ENCODE assay signal across 20 cellular contexts in genomic region chr4:74413265-74413664, GRCh38. TPM values are rescaled to one million over a fixed set of nuclear protein-coding genes. Genes with fewer than 3 reads are reported as not detected.
DNase-seq lines count a peak whose midpoint lies in the region; ATAC-seq, FAIRE-seq and TF ChIP-seq lines count a peak whose summit lies in the region.
"Had no signal": no experiment of that assay in that cellular context is flagged by ENCODE, and none has a peak within 500 bp of the region (broad histone marks: within the 10 kb centered on the region; RNA-seq: fewer than 3 reads in every experiment).

No MANE protein-coding gene starts in this region.

- FAIRE-seq in urothelium cell line (lab: Jason Lieb, UNC) (peak; percentile 85), HTR-8/SVneo (lab: Jason Lieb, UNC) (no peak)
- FAIRE-seq: A549, GM12878 had no signal

- TF ChIP-seq CTCF in HEK293 (tag by site-specific recombination; IDR thresholded peaks at IDR 0.05) (no peak), RWPE1 (conservative IDR thresholded peaks at IDR 0.05; ENCODE audit: low read depth) (no peak), foreskin keratinocyte (conservative IDR thresholded peaks at IDR 0.05) (no peak), Calu3 (IDR thresholded peaks at IDR 0.05; ENCODE audit: unreplicated experiment) (no peak)

- no peak for ATAC-seq in foreskin keratinocyte
- ATAC-seq: A549, GM12878 had no signal

- H3K4me3 ChIP-seq in HEK293 (ENCODE audit: low read depth, low read length): no peak overlapping the region
- H3K4me3 ChIP-seq: A549, GM12878 had no signal

- H3K27me3 ChIP-seq in foreskin keratinocyte: no peaks in the 10 kb centered on the region

- no TSS peak for BruUV-seq in Calu3 (replicated peaks; lab: Mats Ljungman, UMichigan)

- no peak overlapping the region for H3K4me3 Mint-ChIP-seq in Calu3 (ENCODE audit: low read depth, unreplicated experiment)
- H3K4me3 Mint-ChIP-seq: CD4-positive, alpha-beta T cell had no signal

- H3K9me3 Mint-ChIP-seq in Calu3 (ENCODE audit: low read depth, unreplicated experiment): no peaks in the 10 kb centered on the region
- H3K9me3 Mint-ChIP-seq: CD4-positive, alpha-beta T cell had no signal

- CTCF ChIA-PET in HEK293 (lab: Yijun Ruan, JAX): no interaction called here
- CTCF ChIA-PET in RWPE1 (lab: Yijun Ruan, JAX): interaction anchor here (0.6 kb wide), 1 partner anchor 27 kb away, joined by 3 read pairs; no protein-coding TSS in a partner anchor
- CTCF ChIA-PET in Calu3 (lab: Charles Lee): interaction anchor here (0.7 kb wide), 1 partner anchor 8 kb away, joined by 3 read pairs; no protein-coding TSS in a partner anchor

- DNase-seq in RWPE1 (ENCODE audit: low spot score) (no peak), foreskin keratinocyte (peak in 1 of 2 donors; percentile 65), urothelium cell line (ENCODE audit: low spot score) (no peak), GF-D8 (lab: John Stamatoyannopoulos, UW) (no peak), HTR-8/SVneo (ENCODE audit: insufficient read length, low spot score) (no peak), Calu3 (no peak)
- DNase-seq: AML-193; Caco-2; CD4-positive, alpha-beta T cell; DMS153; DMS79; GOT3; H7; KG1 had no signal

- POLR2A ChIA-PET in HEK293 (lab: Yijun Ruan, JAX) (no interaction called here), RWPE1 (lab: Yijun Ruan, JAX; ENCODE audit: low non-redundant PET) (no interaction called here)

- H3K36me3 ChIP-seq in HEK293 (ENCODE audit: control insufficient read depth in 2 of 2, insufficient read depth in 1 of 2, low read length in 2 of 2): no peaks in the 10 kb centered on the region

- intact Hi-C loops in Calu3 (cut with micrococcal nuclease; ENCODE audit: unreplicated experiment): no loop called here

- H3K36me3 Mint-ChIP-seq in Calu3 (ENCODE audit: insufficient read depth, unreplicated experiment): no peaks in the 10 kb centered on the region

- H3K4me1 ChIP-seq in HEK293 (ENCODE audit: control insufficient read depth, insufficient read depth, low read length): no peaks in the 10 kb centered on the region
- peaks cover 73% of the 10 kb centered on the region for H3K4me1 ChIP-seq in foreskin keratinocyte
- H3K4me1 ChIP-seq: Caco-2 had no signal

- no peak overlapping the region for H3K27ac ChIP-seq in HEK293 (ENCODE audit: extremely low read depth, low read depth, low read length)
- H3K27ac ChIP-seq in RWPE1: peak overlapping the region; percentile 79
- peak overlapping the region; percentile 77 for H3K27ac ChIP-seq in foreskin keratinocyte
- H3K27ac ChIP-seq: C4-2B, HL-60 had no signal

- no peaks in the 10 kb centered on the region for H3K9me3 ChIP-seq in HEK293 (ENCODE audit: control insufficient read depth, insufficient read depth, low read depth, low read length)
- H3K9me3 ChIP-seq: A549, Caco-2 had no signal

- peaks cover 13% of the 10 kb centered on the region for H3K4me1 Mint-ChIP-seq in Calu3 (ENCODE audit: low read depth, unreplicated experiment)

- H3K27me3 Mint-ChIP-seq in Calu3 (ENCODE audit: unreplicated experiment): no peaks in the 10 kb centered on the region

- no peak overlapping the region for H3K27ac Mint-ChIP-seq in Calu3 (ENCODE audit: unreplicated experiment)
- H3K27ac Mint-ChIP-seq: CD4-positive, alpha-beta T cell had no signal

TF ChIP-seq in HEK293, 187 proteins besides CTCF, POLR2A, EP300 and RAD21:
- TF ChIP-seq ZBTB21 (tag by site-specific recombination; IDR thresholded peaks at IDR 0.05) (no peak), BCL6B (tag by site-specific recombination; IDR thresholded peaks at IDR 0.05) (no peak), ZNF513 (tag by site-specific recombination; IDR thresholded peaks at IDR 0.05) (peak; percentile 61), HIC1 (tag by site-specific recombination; IDR thresholded peaks at IDR 0.05) (no peak), ZNF514 (tag by site-specific recombination; IDR thresholded peaks at IDR 0.05) (no peak)

RNA-seq across cellular contexts. Expression of gene AREG, which starts 31.7 kb away (rescaled TPM):
- total RNA-seq in foreskin keratinocyte (1,077 and 1,617 TPM in 2 replicates), Calu3 (2022) (230 and 281 TPM in 2 replicates)
- 980 and 1,643 TPM in 2 replicates for polyA plus RNA-seq in foreskin keratinocyte
- total RNA-seq: GM12878, H7 had no signal

RNA-seq across cellular contexts. Expression of gene EREG, which starts 48.3 kb away (rescaled TPM):
- total RNA-seq in foreskin keratinocyte (23.7 and 29.1 TPM in 2 replicates), Calu3 (2022) (413 and 422 TPM in 2 replicates)
- polyA plus RNA-seq in foreskin keratinocyte: 6.2 and 6.3 TPM in 2 replicates
- total RNA-seq: GM12878, H7, HT1080 had no signal
- polyA plus RNA-seq: GM12878 had no signal

Comparison
In these comparisons a context has a peak if more than half of its experiments do, and no peak if none do; other contexts are left out.
1. RNA of gene EREG, which starts 48.3 kb away (total RNA-seq): 413 to 422 TPM in Calu3; 23.7 to 29.1 TPM in foreskin keratinocyte; every median in the first group is over 10 times any median in the second.